Comparison of ENCODE assay signal across 41 cellular contexts in genomic region chr15:58083526-58083925, GRCh38. TPM values are rescaled to one million over a fixed set of nuclear protein-coding genes. Genes with fewer than 3 reads are reported as not detected.
"Had no signal": no experiment of that assay in that cellular context is flagged by ENCODE, and none has a peak within 500 bp of the region (broad histone marks: within the 10 kb centered on the region; RNA-seq: fewer than 3 reads in every experiment).

No MANE protein-coding gene starts in this region.

- H3K4me1 ChIP-seq: adrenal gland, ascending aorta, body of pancreas, breast epithelium had no signal

- FAIRE-seq: astrocyte, bronchial epithelial cell had no signal

- H3K9me3 Mint-ChIP-seq: activated naive CD4-positive, alpha-beta T cell treated with anti-CD3 and anti-CD28 coated beads for 36 hours; activated naive CD4-positive, alpha-beta T cell treated with anti-CD3 and anti-CD28 coated beads, Interleukin-2, amount 10 ng/mL, durations not matched to agents 7 days and 5 days; activated naive CD8-positive, alpha-beta T cell treated with anti-CD3 and anti-CD28 coated beads for 36 hours; activated naive CD8-positive, alpha-beta T cell treated with anti-CD3 and anti-CD28 coated beads, Interleukin-2, amount 10 ng/mL, durations not matched to agents 7 days and 5 days; activated T-cell treated with anti-CD3 and anti-CD28 coated beads, Interleukin-2, amount 50 U/mL, for 24 hours; activated T-helper 1 cell treated with anti-CD3 and anti-CD28 coated beads, Interleukin-12 subunit alpha, Interleukin-12 subunit beta, Interleukin-2, Interleukin-4 antibody, amounts not matched to agents 30 ng/mL and 10 ng/mL and 1 ng/mL, durations not matched to agents 14 hours and 24 hours and 36 hours; central memory CD8-positive, alpha-beta T cell had no signal

- H3K9me3 ChIP-seq: adrenal gland, ascending aorta, body of pancreas, breast epithelium had no signal

- H3K27ac Mint-ChIP-seq: activated naive CD4-positive, alpha-beta T cell treated with anti-CD3 and anti-CD28 coated beads for 36 hours; activated naive CD4-positive, alpha-beta T cell treated with anti-CD3 and anti-CD28 coated beads, Interleukin-2, amount 10 ng/mL, durations not matched to agents 7 days and 5 days; activated naive CD4-positive, alpha-beta T cell treated with anti-CD3 and anti-CD28 coated beads, Interleukin-2, amount 50 U/mL, for 24 hours; activated naive CD4-positive, alpha-beta T cell treated with anti-CD3 and anti-CD28 coated beads, Interleukin-2, amount 50 U/mL, for 72 hours; activated naive CD8-positive, alpha-beta T cell; activated naive CD8-positive, alpha-beta T cell treated with anti-CD3 and anti-CD28 coated beads for 36 hours; activated naive CD8-positive, alpha-beta T cell treated with anti-CD3 and anti-CD28 coated beads, Interleukin-2, amount 10 ng/mL, durations not matched to agents 7 days and 5 days; activated naive CD8-positive, alpha-beta T cell treated with anti-CD3 and anti-CD28 coated beads, Interleukin-2, amount 50 U/mL, for 24 hours; activated T-cell treated with anti-CD3 and anti-CD28 coated beads, Interleukin-2, amount 50 U/mL, for 24 hours; activated T-cell treated with anti-CD3 and anti-CD28 coated beads, Interleukin-2, amount 50 U/mL, for 72 hours; activated T-helper 1 cell treated with anti-CD3 and anti-CD28 coated beads, Interleukin-12 subunit alpha, Interleukin-12 subunit beta, Interleukin-2, Interleukin-4 antibody, amounts not matched to agents 30 ng/mL and 10 ng/mL and 1 ng/mL, durations not matched to agents 14 hours and 24 hours and 36 hours; activated T-helper 2 cell treated with anti-CD3 and anti-CD28 coated beads, Interferon-gamma antibody, Interleukin-2, Interleukin-4, amounts not matched to agents 10 μg/mL and 5 μg/mL and 100 μg/mL, durations not matched to agents 14 hours and 24 hours and 36 hours; brain had no signal

- DNase-seq: activated effector memory CD4-positive, alpha-beta T cell treated with anti-CD3 and anti-CD28 coated beads, Interleukin-2, amount 50 U/mL, for 16 hours; activated effector memory CD4-positive, alpha-beta T cell treated with Interleukin-2 at 50 U/mL for 16 hours; activated gamma-delta T cell; activated gamma-delta T cell treated with Interleukin-2 at 50 U/mL for 16 hours; activated naive CD4-positive, alpha-beta T cell; activated naive CD4-positive, alpha-beta T cell treated with anti-CD3 and anti-CD28 coated beads for 36 hours; activated naive CD4-positive, alpha-beta T cell treated with anti-CD3 and anti-CD28 coated beads, Interleukin-2, amount 10 ng/mL, durations not matched to agents 7 days and 5 days; activated naive CD4-positive, alpha-beta T cell treated with anti-CD3 and anti-CD28 coated beads, Interleukin-2, amount 50 U/mL, for 16 hours; activated naive CD4-positive, alpha-beta T cell treated with Interleukin-2 at 50 U/mL for 16 hours; activated naive CD8-positive, alpha-beta T cell treated with anti-CD3 and anti-CD28 coated beads for 36 hours; activated naive CD8-positive, alpha-beta T cell treated with anti-CD3 and anti-CD28 coated beads, Interleukin-2, amount 10 ng/mL, durations not matched to agents 7 days and 5 days; activated naive CD8-positive, alpha-beta T cell treated with anti-CD3 and anti-CD28 coated beads, Interleukin-2, amount 50 U/mL, for 24 hours; activated T-cell treated with anti-CD3 and anti-CD28 coated beads for 4 hours; activated T-cell treated with anti-CD3 and anti-CD28 coated beads, Interleukin-2, amount 50 U/mL, for 1 hour; activated T-cell treated with anti-CD3 and anti-CD28 coated beads, Interleukin-2, amount 50 U/mL, for 24 hours; activated T-cell treated with anti-CD3 and anti-CD28 coated beads, Interleukin-2, amount 50 U/mL, for 4 hours; activated T-cell treated with anti-CD3 and anti-CD28 coated beads, Interleukin-2, amount 50 U/mL, for 48 hours; activated T-cell treated with anti-CD3 and anti-CD28 coated beads, Interleukin-2, amount 50 U/mL, for 72 hours; adrenal gland; amniotic stem cell; amygdala; anterior cingulate cortex; aorta; body of pancreas; brain microvascular endothelial cell; caudate nucleus; central memory CD4-positive, alpha-beta T cell; cerebellar nuclear complex had no signal

- H3K4me3 ChIP-seq: adrenal gland, ascending aorta, body of pancreas, breast epithelium, cardiac muscle cell had no signal

- H3K4me3 Mint-ChIP-seq: activated naive CD4-positive, alpha-beta T cell treated with anti-CD3 and anti-CD28 coated beads for 36 hours; activated naive CD4-positive, alpha-beta T cell treated with anti-CD3 and anti-CD28 coated beads, Interleukin-2, amount 10 ng/mL, durations not matched to agents 7 days and 5 days; activated naive CD4-positive, alpha-beta T cell treated with anti-CD3 and anti-CD28 coated beads, Interleukin-2, amount 50 U/mL, for 24 hours; activated naive CD8-positive, alpha-beta T cell; activated naive CD8-positive, alpha-beta T cell treated with anti-CD3 and anti-CD28 coated beads for 36 hours; activated naive CD8-positive, alpha-beta T cell treated with anti-CD3 and anti-CD28 coated beads, Interleukin-2, amount 10 ng/mL, durations not matched to agents 7 days and 5 days; activated naive CD8-positive, alpha-beta T cell treated with anti-CD3 and anti-CD28 coated beads, Interleukin-2, amount 50 U/mL, for 24 hours; activated T-cell treated with anti-CD3 and anti-CD28 coated beads, Interleukin-2, amount 50 U/mL, for 24 hours; activated T-cell treated with anti-CD3 and anti-CD28 coated beads, Interleukin-2, amount 50 U/mL, for 4 hours; activated T-cell treated with anti-CD3 and anti-CD28 coated beads, Interleukin-2, amount 50 U/mL, for 72 hours; activated T-helper 1 cell treated with anti-CD3 and anti-CD28 coated beads, Interleukin-12 subunit alpha, Interleukin-12 subunit beta, Interleukin-2, Interleukin-4 antibody, amounts not matched to agents 30 ng/mL and 10 ng/mL and 1 ng/mL, durations not matched to agents 14 hours and 24 hours and 36 hours; brain; central memory CD8-positive, alpha-beta T cell had no signal

- H3K4me1 Mint-ChIP-seq: activated naive CD4-positive, alpha-beta T cell treated with anti-CD3 and anti-CD28 coated beads, Interleukin-2, amount 10 ng/mL, durations not matched to agents 7 days and 5 days; activated naive CD4-positive, alpha-beta T cell treated with anti-CD3 and anti-CD28 coated beads, Interleukin-2, amount 50 U/mL, for 24 hours; activated naive CD8-positive, alpha-beta T cell treated with anti-CD3 and anti-CD28 coated beads, Interleukin-2, amount 10 ng/mL, durations not matched to agents 7 days and 5 days; brain; central memory CD8-positive, alpha-beta T cell had no signal

- H3K36me3 Mint-ChIP-seq: activated naive CD4-positive, alpha-beta T cell treated with anti-CD3 and anti-CD28 coated beads, Interleukin-2, amount 10 ng/mL, durations not matched to agents 7 days and 5 days; activated naive CD4-positive, alpha-beta T cell treated with anti-CD3 and anti-CD28 coated beads, Interleukin-2, amount 50 U/mL, for 24 hours; activated naive CD8-positive, alpha-beta T cell treated with anti-CD3 and anti-CD28 coated beads for 36 hours; activated naive CD8-positive, alpha-beta T cell treated with anti-CD3 and anti-CD28 coated beads, Interleukin-2, amount 10 ng/mL, durations not matched to agents 7 days and 5 days; brain had no signal

- H3K27ac ChIP-seq: adrenal gland, ascending aorta, body of pancreas, brain microvascular endothelial cell, breast epithelium, cardiac muscle cell had no signal

- ATAC-seq: activated naive CD4-positive, alpha-beta T cell treated with anti-CD3 and anti-CD28 coated beads, Interleukin-2, amount 50 U/mL, for 72 hours; activated naive CD8-positive, alpha-beta T cell treated with anti-CD3 and anti-CD28 coated beads, Interleukin-2, amount 50 U/mL, for 24 hours; activated T-cell treated with anti-CD3 and anti-CD28 coated beads, Interleukin-2, amount 50 U/mL, for 4 hours; activated T-cell treated with anti-CD3 and anti-CD28 coated beads, Interleukin-2, amount 50 U/mL, for 72 hours; body of pancreas had no signal

- H3K36me3 ChIP-seq: adrenal gland, ascending aorta, brain microvascular endothelial cell, breast epithelium, cardiac muscle cell had no signal

- H3K27me3 ChIP-seq: ascending aorta, body of pancreas, brain microvascular endothelial cell, breast epithelium, cardiac muscle cell had no signal

RNA-seq across cellular contexts. Expression of gene ALDH1A2, which starts 18.0 kb away (rescaled TPM):
- total RNA-seq: activated naive CD4-positive, alpha-beta T cell treated with anti-CD3 and anti-CD28 coated beads for 36 hours; activated naive CD4-positive, alpha-beta T cell treated with anti-CD3 and anti-CD28 coated beads, Interleukin-2, amount 50 U/mL, for 72 hours; activated T-helper 1 cell treated with anti-CD3 and anti-CD28 coated beads, Interleukin-12 subunit alpha, Interleukin-12 subunit beta, Interleukin-2, Interleukin-4 antibody, amounts not matched to agents 30 ng/mL and 10 ng/mL and 1 ng/mL, durations not matched to agents 14 hours and 24 hours and 36 hours; chondrocyte had no signal

RNA-seq across cellular contexts. Expression of gene AQP9, which starts 54.7 kb away (rescaled TPM):
- total RNA-seq: activated naive CD4-positive, alpha-beta T cell treated with anti-CD3 and anti-CD28 coated beads for 36 hours; activated naive CD4-positive, alpha-beta T cell treated with anti-CD3 and anti-CD28 coated beads, Interleukin-2, amount 50 U/mL, for 72 hours; activated naive CD8-positive, alpha-beta T cell treated with anti-CD3 and anti-CD28 coated beads for 36 hours; activated T-helper 1 cell treated with anti-CD3 and anti-CD28 coated beads, Interleukin-12 subunit alpha, Interleukin-12 subunit beta, Interleukin-2, Interleukin-4 antibody, amounts not matched to agents 30 ng/mL and 10 ng/mL and 1 ng/mL, durations not matched to agents 14 hours and 24 hours and 36 hours; astrocyte; bronchial epithelial cell; cardiac muscle cell; chondrocyte had no signal
- polyA plus RNA-seq: cardiac muscle cell had no signal
